8 cellular contexts compared by ENCODE assay signal in the genomic region with DNA sequence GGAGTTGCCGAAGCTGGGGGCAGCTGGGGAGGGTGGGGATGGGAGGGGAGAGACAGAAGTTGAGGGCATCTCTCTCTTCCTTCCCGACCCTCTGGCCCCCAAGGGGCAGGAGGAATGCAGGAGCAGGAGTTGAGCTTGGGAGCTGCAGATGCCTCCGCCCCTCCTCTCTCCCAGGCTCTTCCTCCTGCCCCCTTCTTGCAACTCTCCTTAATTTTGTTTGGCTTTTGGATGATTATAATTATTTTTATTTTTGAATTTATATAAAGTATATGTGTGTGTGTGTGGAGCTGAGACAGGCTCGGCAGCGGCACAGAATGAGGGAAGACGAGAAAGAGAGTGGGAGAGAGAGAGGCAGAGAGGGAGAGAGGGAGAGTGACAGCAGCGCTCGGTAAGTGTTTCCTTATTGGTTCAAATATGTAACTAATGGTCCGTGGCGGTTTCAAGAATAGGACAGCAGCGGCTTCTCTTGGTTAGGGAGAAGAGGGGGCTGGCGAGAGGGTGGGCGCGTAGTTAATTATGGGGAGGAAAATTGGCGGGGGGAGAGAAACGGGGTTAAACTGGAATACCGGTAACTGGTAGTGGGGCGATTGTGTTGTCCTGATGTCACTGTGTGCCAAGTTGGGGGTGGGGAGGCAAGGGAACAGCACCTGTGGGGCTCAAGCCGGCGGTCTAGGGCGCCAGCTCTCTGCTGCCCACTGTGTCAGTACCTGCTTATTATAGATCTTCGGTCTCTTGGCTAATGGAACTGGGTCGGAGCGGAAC. TPM values are rescaled to one million over a fixed set of nuclear protein-coding genes. Genes with fewer than 3 reads are reported as not detected.
DNase-seq lines count a peak whose midpoint lies in the region; ATAC-seq and TF ChIP-seq lines count a peak whose summit lies in the region.

No MANE protein-coding gene starts in this region.

- no peaks in the 10 kb centered on the region for H3K9me3 ChIP-seq in OCI-LY1 (ENCODE audit: low read length)

- H3K36me3 ChIP-seq in OCI-LY1 (ENCODE audit: insufficient read depth, low read length) = no peaks in the 10 kb centered on the region

- H3K4me1 Mint-ChIP-seq in CD14-positive monocyte = peaks cover 27% of the 10 kb centered on the region
- H3K4me1 Mint-ChIP-seq in effector memory CD8-positive, alpha-beta T cell (ENCODE audit: low read depth in 2 of 2) = peaks cover 13 to 23% of the 10 kb centered on the region in 2 donors
- peaks cover 20 to 23% of the 10 kb centered on the region in 2 donors for H3K4me1 Mint-ChIP-seq in natural killer cell treated with Interleukin-12 subunit alpha and Interleukin-12 subunit beta and Interleukin-15 and Interleukin-18, amount 100 ng/mL, for 72 hours (ENCODE audit: low read depth in 2 of 2)

- H2AFZ ChIP-seq in OCI-LY1 (ENCODE audit: low read length) = peak overlapping the region; percentile 78

- H3K4me3 ChIP-seq in OCI-LY1 (ENCODE audit: low read depth, low read length, poor library complexity, severe bottlenecking) = peak overlapping the region; percentile 70

- H3K4me3 Mint-ChIP-seq in CD14-positive monocyte = peak overlapping the region; percentile 63 to 83
- peak overlapping the region; percentile 87 to 88 for H3K4me3 Mint-ChIP-seq in effector memory CD8-positive, alpha-beta T cell
- H3K4me3 Mint-ChIP-seq in natural killer cell treated with Interleukin-12 subunit alpha and Interleukin-12 subunit beta and Interleukin-15 and Interleukin-18, amount 100 ng/mL, for 72 hours = peak overlapping the region; percentile 87

- no peak for TF ChIP-seq CTCF in CD14-positive monocyte (IDR thresholded peaks at IDR 0.05)
- no peak for TF ChIP-seq CTCF in OCI-LY1 (IDR thresholded peaks at IDR 0.05; ENCODE audit: low read length)

- H3K27me3 Mint-ChIP-seq in CD14-positive monocyte (ENCODE audit: low read depth in 3 of 3) = peaks cover 96 to 100% (median 99%) of the 10 kb centered on the region in 3 donors
- H3K27me3 Mint-ChIP-seq in effector memory CD8-positive, alpha-beta T cell = peaks cover 36 to 59% of the 10 kb centered on the region in 2 donors
- peaks cover 40 to 48% of the 10 kb centered on the region in 2 donors for H3K27me3 Mint-ChIP-seq in natural killer cell treated with Interleukin-12 subunit alpha and Interleukin-12 subunit beta and Interleukin-15 and Interleukin-18, amount 100 ng/mL, for 72 hours

- intact Hi-C loops in CD14-positive monocyte (cut with micrococcal nuclease) = no loop called here

- H3K79me2 ChIP-seq in OCI-LY1 (ENCODE audit: insufficient read depth, low read length) = no peaks in the 10 kb centered on the region

- no peak overlapping the region for H3K27ac Mint-ChIP-seq in CD14-positive monocyte
- peak overlapping the region; percentile 77 to 94 for H3K27ac Mint-ChIP-seq in effector memory CD8-positive, alpha-beta T cell
- H3K27ac Mint-ChIP-seq in natural killer cell treated with Interleukin-12 subunit alpha and Interleukin-12 subunit beta and Interleukin-15 and Interleukin-18, amount 100 ng/mL, for 72 hours = peak overlapping the region; percentile 60 to 88

- H4K20me1 ChIP-seq in OCI-LY1 (ENCODE audit: insufficient read depth, low read length) = no peaks in the 10 kb centered on the region

- peaks cover 0 to 45% (median 14%) of the 10 kb centered on the region in 7 donors for H3K9me3 Mint-ChIP-seq in CD14-positive monocyte
- no peaks in the 10 kb centered on the region for H3K9me3 Mint-ChIP-seq in effector memory CD8-positive, alpha-beta T cell
- no peaks in the 10 kb centered on the region for H3K9me3 Mint-ChIP-seq in natural killer cell treated with Interleukin-12 subunit alpha and Interleukin-12 subunit beta and Interleukin-15 and Interleukin-18, amount 100 ng/mL, for 72 hours

- DNase-seq in CD14-positive monocyte (ENCODE audit: low spot score) (no peak), NCI-H526 (lab: John Stamatoyannopoulos, UW) (no peak), NCI-H1930 (lab: John Stamatoyannopoulos, UW) (no peak)
- DNase-seq in effector memory CD8-positive, alpha-beta T cell = no peak
- DNase-seq in natural killer cell treated with Interleukin-12 subunit alpha and Interleukin-12 subunit beta and Interleukin-15 and Interleukin-18, amount 100 ng/mL, for 72 hours (ENCODE audit: low spot score) = no peak

- ATAC-seq in GM19023 (IDR thresholded peaks at IDR 0.05; ENCODE audit: unreplicated experiment) = peak; percentile 32
- peak; percentile 15 for ATAC-seq in HG03196 (IDR thresholded peaks at IDR 0.05; ENCODE audit: unreplicated experiment)
- peak; percentile 41 for ATAC-seq in effector memory CD8-positive, alpha-beta T cell (replicated peaks)
- peak; percentile 43 to 63 for ATAC-seq in natural killer cell treated with Interleukin-12 subunit alpha and Interleukin-12 subunit beta and Interleukin-15 and Interleukin-18, amount 100 ng/mL, for 72 hours

- no peaks in the 10 kb centered on the region for H3K9me2 ChIP-seq in OCI-LY1 (ENCODE audit: low read depth, low read length)

- H3K9ac ChIP-seq in OCI-LY1 (ENCODE audit: low read length) = peak overlapping the region; percentile 71

- no peaks in the 10 kb centered on the region for H3F3A ChIP-seq in OCI-LY1 (ENCODE audit: insufficient read depth, low read length)

- H3K27me3 ChIP-seq in OCI-LY1 (ENCODE audit: insufficient read depth, low read length) = peaks cover 9% of the 10 kb centered on the region; the same call in 1 of the 2 replicates

- H3K36me3 Mint-ChIP-seq in CD14-positive monocyte = peaks cover 0 to 4% of the 10 kb centered on the region in 2 donors
- H3K36me3 Mint-ChIP-seq in effector memory CD8-positive, alpha-beta T cell (ENCODE audit: insufficient read depth) = peaks cover 19% of the 10 kb centered on the region
- no peaks in the 10 kb centered on the region for H3K36me3 Mint-ChIP-seq in natural killer cell treated with Interleukin-12 subunit alpha and Interleukin-12 subunit beta and Interleukin-15 and Interleukin-18, amount 100 ng/mL, for 72 hours

- H3K4me2 ChIP-seq in OCI-LY1 (ENCODE audit: low read length) = peak overlapping the region; percentile 87

- H3K4me1 ChIP-seq in OCI-LY1 (ENCODE audit: insufficient read depth, low read length, severe bottlenecking) = peaks cover 22% of the 10 kb centered on the region

- H3K27ac ChIP-seq in OCI-LY1 (ENCODE audit: low read depth, low read length, poor library complexity, severe bottlenecking) = no peak overlapping the region

RNA-seq across cellular contexts. Expression of a gene that starts 8.4 kb away (rescaled TPM):
- polyA plus RNA-seq in CD14-positive monocyte = not detected
- not detected for total RNA-seq in natural killer cell treated with Interleukin-12 subunit alpha and Interleukin-12 subunit beta and Interleukin-15 and Interleukin-18, amount 100 ng/mL, for 72 hours

RNA-seq across cellular contexts. Expression of a gene that starts 11.0 kb away (rescaled TPM):
- not detected for polyA plus RNA-seq in CD14-positive monocyte
- not detected for total RNA-seq in natural killer cell treated with Interleukin-12 subunit alpha and Interleukin-12 subunit beta and Interleukin-15 and Interleukin-18, amount 100 ng/mL, for 72 hours

RNA-seq across cellular contexts. Expression of a gene that starts 15.6 kb away (rescaled TPM):
- not detected for polyA plus RNA-seq in CD14-positive monocyte
- not detected for total RNA-seq in natural killer cell treated with Interleukin-12 subunit alpha and Interleukin-12 subunit beta and Interleukin-15 and Interleukin-18, amount 100 ng/mL, for 72 hours

RNA-seq across cellular contexts. Expression of a gene that starts 17.2 kb away (rescaled TPM):
- not detected for polyA plus RNA-seq in CD14-positive monocyte
- not detected for total RNA-seq in natural killer cell treated with Interleukin-12 subunit alpha and Interleukin-12 subunit beta and Interleukin-15 and Interleukin-18, amount 100 ng/mL, for 72 hours

RNA-seq across cellular contexts. Expression of a gene that starts 32.3 kb away (rescaled TPM):
- not detected for polyA plus RNA-seq in CD14-positive monocyte
- total RNA-seq in natural killer cell treated with Interleukin-12 subunit alpha and Interleukin-12 subunit beta and Interleukin-15 and Interleukin-18, amount 100 ng/mL, for 72 hours = not detected

Comparison
In these comparisons a context has a peak if more than half of its experiments do, and no peak if none do; other contexts are left out.
1. H3K27ac Mint-ChIP-seq: peak in effector memory CD8-positive, alpha-beta T cell (2 of 2) and natural killer cell treated with Interleukin-12 subunit alpha and Interleukin-12 subunit beta and Interleukin-15 and Interleukin-18, amount 100 ng/mL, for 72 hours (2 of 2); none in CD14-positive monocyte (0 of 7).
2. Peak in every context shown above with its lines, with median percentiles within 50 percentile points of each other: H3K4me3 Mint-ChIP-seq and ATAC-seq.